ENCODE assay signal across 20 cellular contexts in the genomic region with DNA sequence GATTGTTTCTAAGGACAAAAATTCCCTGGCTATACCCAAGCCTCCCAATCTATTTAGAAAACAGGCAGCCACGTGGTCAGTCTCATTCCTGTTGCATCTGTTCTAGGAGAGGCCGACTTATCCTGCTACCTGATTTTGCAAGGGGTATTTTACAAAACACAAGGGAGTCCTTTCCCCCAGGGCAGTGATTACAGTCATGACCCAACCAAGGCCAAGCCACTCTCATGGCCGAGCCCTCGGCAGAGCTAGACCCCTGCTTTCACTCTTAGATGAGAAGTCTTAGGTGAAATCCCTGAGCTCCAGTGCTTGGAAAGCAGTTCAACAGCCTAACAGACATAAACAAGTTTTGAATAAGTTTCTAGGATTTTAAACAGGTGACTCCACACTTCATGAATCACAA.
DNase-seq lines count a peak whose midpoint lies in the region; TF ChIP-seq lines count a peak whose summit lies in the region.
"Had no signal": no experiment of that assay in that cellular context is flagged by ENCODE, and none has a peak within 500 bp of the region (broad histone marks: within the 10 kb centered on the region; RNA-seq: fewer than 3 reads in every experiment).

No MANE protein-coding gene starts in this region.

- no peak for TF ChIP-seq CTCF in esophagus muscularis mucosa (IDR thresholded peaks at IDR 0.05)
- no peak for TF ChIP-seq CTCF in smooth muscle cell (IDR thresholded peaks at IDR 0.05; ENCODE audit: borderline replicate concordance, insufficient read depth, poor library complexity, severe bottlenecking)

- H3K14ac ChIP-seq in mesenchymal stem cell (ENCODE audit: low read length in 2 of 2): no peak overlapping the region

- no peak overlapping the region for H3K18ac ChIP-seq in mesenchymal stem cell (ENCODE audit: low read depth in 1 of 2, low read length in 2 of 2)

- H3K9ac ChIP-seq in mesenchymal stem cell (ENCODE audit: low read length): no peak overlapping the region
- no peak overlapping the region for H3K9ac ChIP-seq in smooth muscle cell (ENCODE audit: low read depth)

- intact Hi-C loops in esophagus muscularis mucosa (cut with DNase I): loop anchor here (2.0 to 5.0 kb wide), 2 partner anchors 121 to 1251 kb away; no protein-coding TSS in a partner anchor

- H2BK12ac ChIP-seq in mesenchymal stem cell (ENCODE audit: low read length in 2 of 2): no peak overlapping the region

- H3K79me1 ChIP-seq in mesenchymal stem cell (replicated peaks; ENCODE audit: low read length, poor library complexity, severe bottlenecking): no peaks in the 10 kb centered on the region

- peak overlapping the region; percentile 5 for H2AK5ac ChIP-seq in mesenchymal stem cell (ENCODE audit: low read length, severe bottlenecking)

- no peak overlapping the region for H2BK15ac ChIP-seq in mesenchymal stem cell (ENCODE audit: low read depth, poor library complexity, severe bottlenecking)

- H4K20me1 ChIP-seq in smooth muscle cell (ENCODE audit: low read depth): no peaks in the 10 kb centered on the region

- H4K8ac ChIP-seq in mesenchymal stem cell (ENCODE audit: low read length): no peak overlapping the region

- no peak overlapping the region for H3K4me2 ChIP-seq in mesenchymal stem cell (ENCODE audit: low read length, poor library complexity, severe bottlenecking)
- H3K4me2 ChIP-seq in smooth muscle cell: no peak overlapping the region
- H3K4me2 ChIP-seq: BLaER1 treated with 17β-estradiol and CSF1 and Interleukin-3, amounts not matched to agents 10 nM and 100 nM; GM23338 had no signal

- H3K4me1 ChIP-seq in esophagus muscularis mucosa (peaks cover 24 to 49% (median 47%) of the 10 kb centered on the region in 4 donors), mesenchymal stem cell (ENCODE audit: control insufficient read depth, insufficient read depth, low read depth, low read length) (peaks cover 18% of the 10 kb centered on the region), smooth muscle cell (ENCODE audit: low read depth) (no peaks in the 10 kb centered on the region)

- WGBS in esophagus muscularis mucosa: 75% methylated on average over 4 of the region's 4 CpGs
- 99% methylated on average over 4 of the region's 4 CpGs for WGBS in mesenchymal stem cell
- WGBS in smooth muscle cell (ENCODE audit: low lambda C conversion rate): 70% methylated on average over 4 of the region's 4 CpGs

- H3K4ac ChIP-seq in mesenchymal stem cell (ENCODE audit: low read depth in 1 of 2, low read length in 2 of 2): no peak overlapping the region

- H3K27ac ChIP-seq in esophagus muscularis mucosa (replicated peaks in 1 of 4) (peak overlapping the region; percentile 57 to 71 (median 60)), mesenchymal stem cell (ENCODE audit: low read length, poor library complexity, severe bottlenecking) (no peak overlapping the region), smooth muscle cell (ENCODE audit: low read depth) (peak overlapping the region; percentile 61)
- H3K27ac ChIP-seq: 22Rv1; BLaER1 treated with 17β-estradiol and CSF1 and Interleukin-3, amounts not matched to agents 10 nM and 100 nM had no signal

- H2BK120ac ChIP-seq in mesenchymal stem cell (ENCODE audit: low read depth, low read length): no peak overlapping the region

- no peaks in the 10 kb centered on the region for H3K79me2 ChIP-seq in smooth muscle cell (ENCODE audit: low read depth)

- no peak for TF ChIP-seq POLR2A in esophagus muscularis mucosa (IDR thresholded peaks at IDR 0.05; ENCODE audit: low read depth)

- H2BK5ac ChIP-seq in mesenchymal stem cell (ENCODE audit: low read depth, low read length, poor library complexity, severe bottlenecking): no peak overlapping the region

- no peak overlapping the region for H3K23ac ChIP-seq in mesenchymal stem cell (ENCODE audit: low read length in 2 of 2)

- no peak overlapping the region for H2AFZ ChIP-seq in mesenchymal stem cell (ENCODE audit: low read depth, low read length)
- no peak overlapping the region for H2AFZ ChIP-seq in smooth muscle cell (ENCODE audit: low read depth)
- H2AFZ ChIP-seq: GM23338 had no signal

- H3K4me3 ChIP-seq in esophagus muscularis mucosa (no peak overlapping the region), mesenchymal stem cell (ENCODE audit: insufficient read depth in 1 of 2, low read depth in 1 of 2, low read length in 2 of 2) (no peak overlapping the region), smooth muscle cell (no peak overlapping the region)
- H3K4me3 ChIP-seq: BLaER1 treated with 17β-estradiol and CSF1 and Interleukin-3, amounts not matched to agents 10 nM and 100 nM; GM23338 had no signal

- TF ChIP-seq EP300 in esophagus muscularis mucosa (IDR thresholded peaks at IDR 0.05): no peak

- DNase-seq in ELF-1 (ENCODE audit: low read depth, low spot score) (peak; percentile 56), esophagus muscularis mucosa (ENCODE audit: extremely low spot score) (no peak), mesenchymal stem cell (no peak), smooth muscle cell (lab: John Stamatoyannopoulos, UW; ENCODE audit: unreplicated experiment) (no peak), SIG-M5 (lab: John Stamatoyannopoulos, UW) (no peak), NCI-H526 (lab: John Stamatoyannopoulos, UW) (no peak), AG20443 (ENCODE audit: low spot score) (no peak)
- no peak for DNase-seq in activated effector memory CD4-positive, alpha-beta T cell treated with Interleukin-2 at 50 U/mL for 16 hours
- DNase-seq: AML-193; BE2C; CD4-positive, alpha-beta T cell; CD8-positive, alpha-beta memory T cell; DMS 273 treated with DMSO at 0.1 percent for 48 hours; DMS79; EL; GF-D8; H9 had no signal

- H3K36me3 ChIP-seq in esophagus muscularis mucosa (peaks cover 0 to 28% (median 11%) of the 10 kb centered on the region in 4 donors), mesenchymal stem cell (ENCODE audit: control insufficient read depth in 1 of 2, insufficient read depth in 2 of 2, low read depth in 1 of 2, low read length in 2 of 2) (peaks cover 25 to 35% of the 10 kb centered on the region in 2 experiments), smooth muscle cell (ENCODE audit: low read depth) (no peaks in the 10 kb centered on the region)
- H3K36me3 ChIP-seq: BE2C; BLaER1 treated with 17β-estradiol and CSF1 and Interleukin-3, amounts not matched to agents 10 nM and 100 nM had no signal

- H3K27me3 ChIP-seq in esophagus muscularis mucosa (no peaks in the 10 kb centered on the region), mesenchymal stem cell (ENCODE audit: control insufficient read depth in 1 of 2, insufficient read depth in 1 of 2, low read length in 2 of 2) (no peaks in the 10 kb centered on the region), smooth muscle cell (ENCODE audit: low read depth) (no peaks in the 10 kb centered on the region)
- H3K27me3 ChIP-seq: BE2C; BLaER1 treated with 17β-estradiol and CSF1 and Interleukin-3, amounts not matched to agents 10 nM and 100 nM had no signal

- H3K9me3 ChIP-seq in esophagus muscularis mucosa: no peaks in the 10 kb centered on the region
- no peaks in the 10 kb centered on the region for H3K9me3 ChIP-seq in mesenchymal stem cell (ENCODE audit: control insufficient read depth, low read length)
- no peaks in the 10 kb centered on the region for H3K9me3 ChIP-seq in smooth muscle cell (replicated peaks; ENCODE audit: low read depth)
- H3K9me3 ChIP-seq: BE2C; BLaER1 treated with 17β-estradiol and CSF1 and Interleukin-3, amounts not matched to agents 10 nM and 100 nM had no signal

- H4K91ac ChIP-seq in mesenchymal stem cell (ENCODE audit: low read length): no peak overlapping the region

- H3F3A ChIP-seq in smooth muscle cell (ENCODE audit: low read depth): peaks cover 6% of the 10 kb centered on the region
